Comparison of ENCODE assay signal across 29 cellular contexts in the genomic region with DNA sequence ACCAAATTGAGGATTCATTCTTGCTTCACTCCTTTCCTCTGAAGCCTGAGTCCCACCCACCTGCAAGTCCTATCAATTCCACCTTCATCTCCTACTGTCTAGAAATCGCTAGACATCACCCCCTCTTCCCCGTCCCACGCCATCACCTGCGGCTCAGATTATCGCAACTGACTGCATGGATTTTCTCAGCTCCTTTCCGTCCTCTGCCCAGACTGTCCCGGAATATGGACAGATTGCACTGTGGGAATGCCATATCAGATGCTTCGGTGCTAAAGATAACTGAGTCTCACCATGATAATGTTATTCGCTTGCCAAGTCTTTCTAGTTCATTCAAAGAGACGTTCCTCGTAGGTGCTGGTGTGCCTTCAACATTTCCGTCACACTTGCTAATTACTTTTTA.
"Had no signal": no experiment of that assay in that cellular context is flagged by ENCODE, and none has a peak within 500 bp of the region (broad histone marks: within the 10 kb centered on the region; RNA-seq: fewer than 3 reads in every experiment).

No MANE protein-coding gene starts in this region.

- H3K4me1 ChIP-seq: body of pancreas, gastroesophageal sphincter had no signal

- H3K9me3 ChIP-seq: adrenal gland had no signal

- H3K27ac ChIP-seq: adrenal gland, body of pancreas, coronary artery, esophagus muscularis mucosa, gastroesophageal sphincter, WERI-Rb-1 had no signal

- ATAC-seq: activated CD4-positive, CD25-positive, alpha-beta regulatory T cell treated with anti-CD3 and anti-CD28 coated beads, Interleukin-2, amount 50 U/mL, for 24 hours; activated CD8-positive, alpha-beta memory T cell treated with anti-CD3 and anti-CD28 coated beads, Interleukin-2, amount 10 ng/mL, durations not matched to agents 7 days and 5 days; activated CD8-positive, alpha-beta T cell treated with anti-CD3 and anti-CD28 coated beads, Interleukin-2, amount 10 ng/mL, durations not matched to agents 7 days and 5 days; activated naive CD8-positive, alpha-beta T cell treated with anti-CD3 and anti-CD28 coated beads, Interleukin-2, amount 50 U/mL, for 24 hours; body of pancreas; effector memory CD8-positive, alpha-beta T cell; gastroesophageal sphincter; T-helper 17 cell had no signal

- DNase-seq: activated B cell treated with CpG ODN at 0.5 μM for 24 hours; activated CD4-positive, alpha-beta memory T cell treated with anti-CD3 and anti-CD28 coated beads for 36 hours; activated CD4-positive, alpha-beta T cell treated with anti-CD3 and anti-CD28 coated beads for 48 hours; activated CD4-positive, alpha-beta T cell treated with anti-CD3 and anti-CD28 coated beads, Interleukin-2, amount 50 U/mL, for 1 hour; activated CD8-positive, alpha-beta memory T cell treated with anti-CD3 and anti-CD28 coated beads, Interleukin-2, amount 10 ng/mL, durations not matched to agents 7 days and 5 days; activated CD8-positive, alpha-beta memory T cell treated with anti-CD3 and anti-CD28 coated beads, Interleukin-2, amount 50 U/mL, for 4 hours; activated CD8-positive, alpha-beta T cell treated with anti-CD3 and anti-CD28 coated beads, Interleukin-2, amount 10 ng/mL, durations not matched to agents 7 days and 5 days; activated effector memory CD4-positive, alpha-beta T cell treated with anti-CD3 and anti-CD28 coated beads, Interleukin-2, amount 50 U/mL, for 16 hours; activated naive CD4-positive, alpha-beta T cell treated with anti-CD3 and anti-CD28 coated beads for 36 hours; activated naive CD8-positive, alpha-beta T cell treated with anti-CD3 and anti-CD28 coated beads for 36 hours; activated naive CD8-positive, alpha-beta T cell treated with anti-CD3 and anti-CD28 coated beads, Interleukin-2, amount 50 U/mL, for 24 hours; activated T-cell treated with anti-CD3 and anti-CD28 coated beads, Interleukin-2, amount 50 U/mL, for 1 hour; activated T-cell treated with anti-CD3 and anti-CD28 coated beads, Interleukin-2, amount 50 U/mL, for 48 hours; adrenal gland; aorta; body of pancreas; cerebellar nuclear complex; effector CD4-positive, alpha-beta T cell; effector memory CD8-positive, alpha-beta T cell; erythroblast; foreskin melanocyte; T-helper 1 cell; T-helper 17 cell; T1000; WERI-Rb-1 had no signal

- H3K27me3 ChIP-seq: adrenal gland, body of pancreas had no signal

- H3K4me3 ChIP-seq: adrenal gland, body of pancreas, coronary artery, esophagus muscularis mucosa, gastroesophageal sphincter had no signal

- H3K36me3 ChIP-seq: adrenal gland, esophagus muscularis mucosa, gastroesophageal sphincter, WERI-Rb-1 had no signal
